ENCODE assay signal across 8 cellular contexts in the genomic region with DNA sequence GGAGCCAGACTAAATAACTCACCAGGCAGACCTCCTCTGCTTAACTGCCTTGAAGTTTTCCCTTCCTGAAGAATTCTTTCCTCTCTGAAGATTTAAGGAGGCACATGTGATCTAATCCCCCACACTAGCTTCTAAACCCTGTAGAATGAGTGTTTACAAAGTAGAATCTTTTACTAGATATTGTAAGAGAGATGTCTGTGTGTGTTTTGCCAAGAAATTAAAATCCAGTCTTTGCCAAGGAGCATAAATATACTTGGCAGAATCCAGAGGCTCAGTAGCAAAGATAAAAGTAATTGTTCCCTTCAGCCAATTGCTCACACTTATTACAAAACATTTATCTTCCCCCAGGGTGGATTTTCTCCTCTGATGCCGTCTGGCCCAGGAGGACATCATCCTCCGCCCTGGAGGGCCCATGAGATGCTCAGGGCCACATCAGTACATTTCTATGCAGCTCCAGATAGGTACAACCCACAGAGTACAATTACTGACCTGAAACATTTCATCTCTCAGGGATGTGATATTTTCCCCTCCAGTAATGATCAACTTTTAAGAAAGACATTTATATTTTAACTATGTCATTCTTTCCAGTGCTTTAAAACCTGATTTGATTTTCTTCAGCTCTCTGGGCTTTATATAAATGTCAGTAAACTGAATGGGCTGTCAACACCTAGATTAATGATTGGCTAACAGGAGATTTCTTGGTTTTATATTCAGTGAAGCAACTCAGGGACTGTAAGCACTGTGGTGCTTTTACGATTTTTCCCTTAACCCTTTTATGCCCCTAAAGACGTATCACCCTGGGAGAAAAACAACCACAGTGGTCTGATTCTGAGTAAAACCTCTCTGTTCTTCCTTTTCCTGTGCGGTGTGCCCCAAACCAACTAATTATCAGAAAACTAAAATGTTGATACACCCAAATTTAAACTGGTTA. TPM values are rescaled to one million over a fixed set of nuclear protein-coding genes. Genes with fewer than 3 reads are reported as not detected.
A peak's percentile ranks its signal among the peaks of the same experiment; 100 is the strongest.
DNase-seq lines count a peak whose midpoint lies in the region; ATAC-seq, FAIRE-seq and TF ChIP-seq lines count a peak whose summit lies in the region.

No MANE protein-coding gene starts in this region.

- no peak for DNase-seq in GM12891 (ENCODE audit: insufficient read length, low spot score)
- DNase-seq in SJSA1 (ENCODE audit: low read depth in 1 of 2, low spot score in 2 of 2), result peak in 1 of 2 experiments; percentile 64
- DNase-seq in fibroblast of villous mesenchyme (ENCODE audit: low read depth), result peak; percentile 98
- no peak for DNase-seq in G401 (ENCODE audit: low spot score)
- no peak for DNase-seq in NCI-H1092 (lab: John Stamatoyannopoulos, UW)
- DNase-seq in amygdala (lab: John Stamatoyannopoulos, UW), result no peak

- TF ChIP-seq CTCF in fibroblast of villous mesenchyme (IDR thresholded peaks at IDR 0.05; ENCODE audit: insufficient read depth, low read depth, low read length), result no peak

- ATAC-seq in GM21786 (IDR thresholded peaks at IDR 0.05; ENCODE audit: unreplicated experiment), result peak; percentile 75

- no peak overlapping the region for H3K4me3 ChIP-seq in SJSA1
- no peak overlapping the region for H3K4me3 ChIP-seq in fibroblast of villous mesenchyme (ENCODE audit: low read depth, low read length)
- no peak overlapping the region for H3K4me3 ChIP-seq in subcutaneous abdominal adipose tissue (ENCODE audit: low read depth in 1 of 5, low read length in 5 of 5)

- no peaks in the 10 kb centered on the region for H3K9me3 ChIP-seq in SJSA1 (replicated peaks)
- peaks cover 0 to 4% (median 0%) of the 10 kb centered on the region in 5 donors for H3K9me3 ChIP-seq in subcutaneous abdominal adipose tissue (ENCODE audit: control insufficient read depth in 5 of 5, low read length in 5 of 5)

- H3K36me3 ChIP-seq in SJSA1 (no peaks in the 10 kb centered on the region), subcutaneous abdominal adipose tissue (ENCODE audit: control insufficient read depth in 5 of 5, insufficient read depth in 5 of 5, low read length in 5 of 5) (no peaks in the 10 kb centered on the region)

- H3K9ac ChIP-seq in subcutaneous abdominal adipose tissue (ENCODE audit: low read length in 5 of 5), result no peak overlapping the region

- H3K4me1 ChIP-seq in SJSA1 (replicated peaks) (peaks cover 71% of the 10 kb centered on the region), subcutaneous abdominal adipose tissue (ENCODE audit: control insufficient read depth in 5 of 5, insufficient read depth in 5 of 5, low read length in 5 of 5) (peaks cover 0 to 30% (median 26%) of the 10 kb centered on the region in 5 donors)

- H3K27ac ChIP-seq in SJSA1, result peak overlapping the region; percentile 53
- H3K27ac ChIP-seq in subcutaneous abdominal adipose tissue (ENCODE audit: low read depth, low read length), result peak overlapping the region; percentile 3

- in situ Hi-C loops in G401 (cut with HindIII; ENCODE audit: low sequenced_read_pairs), result no loop called here

- H3K27me3 ChIP-seq in SJSA1 (replicated peaks), result no peaks in the 10 kb centered on the region
- peaks cover 0 to 5% (median 0%) of the 10 kb centered on the region in 5 donors for H3K27me3 ChIP-seq in subcutaneous abdominal adipose tissue (ENCODE audit: control insufficient read depth in 5 of 5, insufficient read depth in 4 of 5, low read length in 5 of 5)

- peak; percentile 60 for FAIRE-seq in GM12891 (lab: Jason Lieb, UNC)

- TF ChIP-seq POLR2A in GM12891 (IDR thresholded peaks at IDR 0.05; ENCODE audit: low read depth, low read length), result no peak

TF ChIP-seq in GM12891, 5 proteins besides CTCF, POLR2A, EP300 and RAD21:
- TF ChIP-seq TAF1 (IDR thresholded peaks at IDR 0.05; ENCODE audit: low read depth, low read length) (no peak), PAX5 (IDR thresholded peaks at IDR 0.05; ENCODE audit: insufficient read depth, low read length, severe bottlenecking) (no peak), POU2F2 (IDR thresholded peaks at IDR 0.05; ENCODE audit: low read depth, low read length) (no peak), POLR2AphosphoS5 (IDR thresholded peaks at IDR 0.05; ENCODE audit: low read depth, low read length) (no peak), SPI1 (IDR thresholded peaks at IDR 0.05; ENCODE audit: low read depth, low read length) (no peak)

RNA-seq across cellular contexts. Expression of a gene that starts 37.7 kb away (rescaled TPM):
- not detected for polyA plus RNA-seq in GM12891 (2012; ENCODE audit: low read depth, missing spikeins)
- total RNA-seq in SJSA1 (2014; rRNA removed; shearing (Covaris generic)), result 2.5 and 2.9 TPM in 2 replicates
- total RNA-seq in fibroblast of villous mesenchyme, result 1.3 and 5.2 TPM in 2 replicates
- total RNA-seq in G401 (2014; rRNA removed; shearing (Covaris generic)), result 0.10 and 0.43 TPM in 2 replicates
